Comparison of ENCODE assay signal across 28 cellular contexts in genomic region chr9:3873818-3874217, GRCh38.
DNase-seq lines count a peak whose midpoint lies in the region; ATAC-seq and TF ChIP-seq lines count a peak whose summit lies in the region.
"Had no signal": no experiment of that assay in that cellular context is flagged by ENCODE, and none has a peak within 500 bp of the region (broad histone marks: within the 10 kb centered on the region; RNA-seq: fewer than 3 reads in every experiment).

No MANE protein-coding gene starts in this region.

- peaks cover 25% of the 10 kb centered on the region for H3K36me3 Mint-ChIP-seq in WTC11
- H3K36me3 Mint-ChIP-seq: stimulated activated memory B cell treated with anti-CD40 and anti-IgM and Interleukin-4, amounts not matched to agents 10 μg/mL and 1 μg/mL and 100 μg/mL, for 72 hours had no signal

- CTCF ChIA-PET in WTC11 (lab: Charles Lee) = no interaction called here

- H3K79me2 ChIP-seq in ACC112 (ENCODE audit: control insufficient read depth, insufficient read depth, low read length, unreplicated experiment) = no peaks in the 10 kb centered on the region

- peaks cover 40% of the 10 kb centered on the region for H3K4me1 Mint-ChIP-seq in WTC11
- H3K4me1 Mint-ChIP-seq: stimulated activated memory B cell treated with anti-CD40 and anti-IgM and Interleukin-4, amounts not matched to agents 10 μg/mL and 1 μg/mL and 100 μg/mL, for 72 hours had no signal

- DNase-seq in HS-5 (ENCODE audit: low read depth) (peak; percentile 36), WTC11 (ENCODE audit: low spot score) (no peak), iris pigment epithelial cell (ENCODE audit: low read depth) (peak; percentile 17), NCI-H446 (lab: John Stamatoyannopoulos, UW) (no peak), T-helper 9 cell (no peak)
- DNase-seq: ACHN; activated CD4-positive, alpha-beta T cell treated with anti-CD3 and anti-CD28 coated beads, Interleukin-2, amount 50 U/mL, for 48 hours; activated effector memory CD4-positive, alpha-beta T cell treated with Interleukin-2 at 50 U/mL for 16 hours; activated naive CD8-positive, alpha-beta T cell treated with anti-CD3 and anti-CD28 coated beads, Interleukin-2, amount 50 U/mL, for 24 hours; foreskin melanocyte; GF-D8; hippocampal formation; Kasumi-1; kidney; NCI-H1092 treated with DMSO at 0.1 percent for 48 hours; NCI-H2171; NCI-H748 treated with DMSO at 0.1 percent for 48 hours; ovary; right cardiac atrium; SHP77 had no signal

- no peaks in the 10 kb centered on the region for H3K27me3 Mint-ChIP-seq in WTC11 (ENCODE audit: low read depth)

- H3K4me3 ChIP-seq in ACC112 (ENCODE audit: low read depth, low read length) = no peak overlapping the region
- H3K4me3 ChIP-seq: cardiac muscle cell, lung, ovary, thoracic aorta had no signal

- POLR2A ChIA-PET in WTC11 (lab: Charles Lee) = no interaction called here

- no peaks in the 10 kb centered on the region for H3K27me3 ChIP-seq in ACC112 (ENCODE audit: insufficient read depth, low read length)
- H3K27me3 ChIP-seq: cardiac muscle cell, ovary had no signal

- ATAC-seq in WTC11 (peak; percentile 66), GM19455 (IDR thresholded peaks at IDR 0.05; ENCODE audit: unreplicated experiment) (no peak), GM18519 (IDR thresholded peaks at IDR 0.05; ENCODE audit: low FRiP score, unreplicated experiment) (no peak)
- ATAC-seq: activated naive CD8-positive, alpha-beta T cell treated with anti-CD3 and anti-CD28 coated beads, Interleukin-2, amount 50 U/mL, for 24 hours; right cardiac atrium; stimulated activated memory B cell treated with anti-CD40 and anti-IgM and Interleukin-4, amounts not matched to agents 10 μg/mL and 1 μg/mL and 100 μg/mL, for 72 hours had no signal

- no peak overlapping the region for H3K27ac Mint-ChIP-seq in WTC11
- H3K27ac Mint-ChIP-seq: activated naive CD8-positive, alpha-beta T cell treated with anti-CD3 and anti-CD28 coated beads, Interleukin-2, amount 50 U/mL, for 24 hours; stimulated activated memory B cell treated with anti-CD40 and anti-IgM and Interleukin-4, amounts not matched to agents 10 μg/mL and 1 μg/mL and 100 μg/mL, for 72 hours; T-helper 1 cell treated with Interleukin-12 subunit alpha and Interleukin-12 subunit beta and Interleukin-4 antibody, amounts not matched to agents 30 μg/mL and 1 μg/mL, for 36 hours had no signal

- H2AFZ ChIP-seq in ACC112 (ENCODE audit: low read length, unreplicated experiment) = no peak overlapping the region

- no peak overlapping the region for H3K4me3 Mint-ChIP-seq in WTC11
- H3K4me3 Mint-ChIP-seq: activated naive CD8-positive, alpha-beta T cell treated with anti-CD3 and anti-CD28 coated beads, Interleukin-2, amount 50 U/mL, for 24 hours; stimulated activated memory B cell treated with anti-CD40 and anti-IgM and Interleukin-4, amounts not matched to agents 10 μg/mL and 1 μg/mL and 100 μg/mL, for 72 hours; T-helper 1 cell treated with Interleukin-12 subunit alpha and Interleukin-12 subunit beta and Interleukin-4 antibody, amounts not matched to agents 30 μg/mL and 1 μg/mL, for 36 hours had no signal

- no peak for TF ChIP-seq CTCF in WTC11 (IDR thresholded peaks at IDR 0.05)

- peak overlapping the region; percentile 99 for H3K27ac ChIP-seq in ACC112 (ENCODE audit: low read depth, low read length)
- H3K27ac ChIP-seq: cardiac muscle cell, ovary, thoracic aorta had no signal

- peaks cover 33% of the 10 kb centered on the region for H3K4me1 ChIP-seq in ACC112 (ENCODE audit: control insufficient read depth, insufficient read depth, low read length, unreplicated experiment)

- peaks cover 38% of the 10 kb centered on the region for H3K9me3 Mint-ChIP-seq in WTC11

- H3K36me3 ChIP-seq in ACC112 (ENCODE audit: insufficient read depth, low read length) = peaks cover 5% of the 10 kb centered on the region; the same call in 1 of the 2 replicates
- H3K36me3 ChIP-seq: cardiac muscle cell, ovary, thoracic aorta had no signal

TF ChIP-seq in WTC11, 78 proteins besides CTCF, POLR2A, EP300 and RAD21:
- no peak for TF ChIP-seq EMX1 (CRISPR knock-in tag; IDR thresholded peaks at IDR 0.05)
- TF ChIP-seq TEAD4 (CRISPR knock-in tag; IDR thresholded peaks at IDR 0.05) = no peak
- TF ChIP-seq ATF3 (CRISPR knock-in tag; conservative IDR thresholded peaks at IDR 0.05) = no peak
TF ChIP-seq in WTC11: peak in this region for 0.

Comparison
In these comparisons a context has a peak if more than half of its experiments do, and no peak if none do; other contexts are left out.
1. DNase-seq: peak in HS-5 (single experiment) and iris pigment epithelial cell (single experiment); none in WTC11 (single experiment), NCI-H446 (0 of 2) and T-helper 9 cell (single experiment).